8 cellular contexts compared by ENCODE assay signal in genomic region chr2:168773719-168774521, GRCh38. TPM values are rescaled to one million over a fixed set of nuclear protein-coding genes. Genes with fewer than 3 reads are reported as not detected.
A peak's percentile ranks its signal among the peaks of the same experiment; 100 is the strongest.
DNase-seq lines count a peak whose midpoint lies in the region; ATAC-seq and TF ChIP-seq lines count a peak whose summit lies in the region.

No MANE protein-coding gene starts in this region.

- no TSS peak for BruUV-seq in Panc1 (replicated peaks; lab: Mats Ljungman, UMichigan)

- TF ChIP-seq CTCF in C4-2B (conservative IDR thresholded peaks at IDR 0.05) (peak; percentile 91), GM13976 (IDR thresholded peaks at IDR 0.05; ENCODE audit: borderline replicate concordance, control extremely low read depth, extremely low read depth, insufficient read depth, missing control alignments) (peak; percentile 53), Panc1 (IDR thresholded peaks at IDR 0.05) (peak; percentile 86), chondrocyte (IDR thresholded peaks at IDR 0.05) (peak; percentile 76)

- H3K27ac ChIP-seq in C4-2B (no peak overlapping the region), Panc1 (ENCODE audit: low read length) (no peak overlapping the region)

- H3K27me3 ChIP-seq in Panc1 (ENCODE audit: control insufficient read depth, insufficient read depth, low read length) = no peaks in the 10 kb centered on the region

- H3K4me3 Mint-ChIP-seq in chondrocyte (ENCODE audit: unreplicated experiment) = no peak overlapping the region

- CTCF ChIA-PET in Panc1 (lab: Charles Lee) = interaction anchor here (1.0 kb wide), 1 partner anchor 11 kb away, joined by 11 read pairs; no protein-coding TSS in a partner anchor

- peak; percentile 31 for DNase-seq in GM13976 (ENCODE audit: low spot score)
- no peak for DNase-seq in Panc1 (ENCODE audit: low read depth, low spot score)
- no peak for DNase-seq in chondrocyte (ENCODE audit: low spot score)
- DNase-seq in medulla oblongata (ENCODE audit: extremely low spot score) = peak; percentile 50
- DNase-seq in KG1 (lab: John Stamatoyannopoulos, UW) = no peak

- in situ Hi-C loops in GM13976 (cut with MboI; ENCODE audit: low sequenced_read_pairs, unreplicated experiment) (loop anchor here (10.0 kb wide), 1 partner anchor 141 kb away; no protein-coding TSS in a partner anchor), Panc1 (cut with HindIII; ENCODE audit: low pct_unique_long_range_greater_than_20kb, low sequenced_read_pairs) (no loop called here)

- H3K4me1 Mint-ChIP-seq in chondrocyte (ENCODE audit: low read depth) = peaks cover 3% of the 10 kb centered on the region

- H3K36me3 ChIP-seq in Panc1 (ENCODE audit: control insufficient read depth, insufficient read depth, low read length) = no peaks in the 10 kb centered on the region

- no peak overlapping the region for H3K27ac Mint-ChIP-seq in chondrocyte (ENCODE audit: unreplicated experiment)

- H3K4me3 ChIP-seq in Panc1 (ENCODE audit: low read depth in 2 of 2, low read length in 2 of 2) = no peak overlapping the region

- H3K4me1 ChIP-seq in Panc1 (ENCODE audit: control insufficient read depth, insufficient read depth, low read length) = no peaks in the 10 kb centered on the region

- H3K9me3 Mint-ChIP-seq in chondrocyte (ENCODE audit: low read depth) = peaks cover 6% of the 10 kb centered on the region

- peak; percentile 50 for ATAC-seq in HG03520 (IDR thresholded peaks at IDR 0.05; ENCODE audit: unreplicated experiment)
- peak; percentile 78 for ATAC-seq in Panc1
- no peak for ATAC-seq in GM21423 (IDR thresholded peaks at IDR 0.05; ENCODE audit: unreplicated experiment)

- H3K27me3 Mint-ChIP-seq in chondrocyte (ENCODE audit: low read depth) = no peaks in the 10 kb centered on the region

- intact Hi-C loops in Panc1 (cut with micrococcal nuclease; ENCODE audit: unreplicated experiment) = loop anchor here (2.0 kb wide), 1 partner anchor 147 kb away; no protein-coding TSS in a partner anchor

- no peaks in the 10 kb centered on the region for H3K9me3 ChIP-seq in Panc1 (ENCODE audit: control insufficient read depth, insufficient read depth, low read depth, low read length)

- POLR2A ChIA-PET in Panc1 (lab: Charles Lee) = no interaction called here

- peaks cover 14% of the 10 kb centered on the region for H3K36me3 Mint-ChIP-seq in chondrocyte (ENCODE audit: low read depth)

RNA-seq across cellular contexts. Expression of gene NOSTRIN, which starts 28.5 kb away (rescaled TPM):
- total RNA-seq in Panc1 (2021; ENCODE audit: unreplicated experiment) (not detected), chondrocyte (0.27 TPM in 1 of 3 replicates, not detected in the others)
- 0.22 TPM for polyA plus RNA-seq in Panc1 (2012; ENCODE audit: insufficient read length)

Comparison
In these comparisons a context has a peak if more than half of its experiments do, and no peak if none do; other contexts are left out.
1. DNase-seq: peak in GM13976 (single experiment) and medulla oblongata (single experiment); none in Panc1 (single experiment), chondrocyte (single experiment) and KG1 (single experiment).
2. Peak in every context shown above with its lines, with median percentiles within 50 percentile points of each other: CTCF ChIP-seq.